Comparison of ENCODE assay signal across 18 cellular contexts in the genomic region with DNA sequence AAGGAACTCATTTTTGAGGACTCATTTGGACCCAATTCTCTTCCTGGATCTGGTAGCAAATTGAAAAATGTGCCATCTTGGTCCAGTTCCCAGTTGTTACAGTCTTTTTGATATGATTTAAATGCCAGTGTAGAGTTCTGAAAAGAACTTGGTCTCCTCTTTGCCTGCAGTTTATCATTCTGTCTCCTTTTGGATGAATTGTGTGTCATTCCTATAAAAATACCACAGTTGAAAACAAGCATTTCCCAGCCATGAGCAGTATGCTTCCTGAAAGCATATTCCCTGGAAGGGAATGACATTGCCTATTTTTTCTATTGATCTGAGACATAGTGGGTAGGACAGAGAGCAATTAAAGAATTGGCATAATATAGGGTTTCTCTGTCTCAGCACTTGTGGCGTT.
DNase-seq lines count a peak whose midpoint lies in the region; ATAC-seq and TF ChIP-seq lines count a peak whose summit lies in the region.
"Had no signal": no experiment of that assay in that cellular context is flagged by ENCODE, and none has a peak within 500 bp of the region (broad histone marks: within the 10 kb centered on the region; RNA-seq: fewer than 3 reads in every experiment).

No MANE protein-coding gene starts in this region.

- H3K9me3 ChIP-seq in tibial nerve: peaks cover 0 to 8% (median 0%) of the 10 kb centered on the region in 4 donors
- H3K9me3 ChIP-seq in right atrium auricular region: peaks cover 0 to 8% of the 10 kb centered on the region in 2 donors

- H3K36me3 ChIP-seq in tibial nerve (no peaks in the 10 kb centered on the region), right atrium auricular region (no peaks in the 10 kb centered on the region)
- H3K36me3 ChIP-seq: BLaER1 had no signal

- no peak overlapping the region for H3K4me3 Mint-ChIP-seq in mesothelial cell of epicardium
- H3K4me3 Mint-ChIP-seq in activated T-helper 1 cell treated with anti-CD3 and anti-CD28 coated beads, Interleukin-12 subunit alpha, Interleukin-12 subunit beta, Interleukin-2, Interleukin-4 antibody, amounts not matched to agents 30 ng/mL and 10 ng/mL and 1 ng/mL, durations not matched to agents 14 hours and 24 hours and 36 hours: no peak overlapping the region
- H3K4me3 Mint-ChIP-seq: CD4-positive, alpha-beta T cell; IgD-negative memory B cell had no signal

- peak overlapping the region; percentile 1 for H3K27ac Mint-ChIP-seq in mesothelial cell of epicardium
- no peak overlapping the region for H3K27ac Mint-ChIP-seq in activated T-helper 1 cell treated with anti-CD3 and anti-CD28 coated beads, Interleukin-12 subunit alpha, Interleukin-12 subunit beta, Interleukin-2, Interleukin-4 antibody, amounts not matched to agents 30 ng/mL and 10 ng/mL and 1 ng/mL, durations not matched to agents 14 hours and 24 hours and 36 hours
- H3K27ac Mint-ChIP-seq: CD4-positive, alpha-beta T cell; IgD-negative memory B cell had no signal

- H3K27me3 ChIP-seq in tibial nerve (no peaks in the 10 kb centered on the region), right atrium auricular region (no peaks in the 10 kb centered on the region)
- H3K27me3 ChIP-seq: BLaER1 had no signal

- peak; percentile 86 for ATAC-seq in SK-N-SH treated with all-trans-retinoic acid at 6 μM for 48 hours

- no peak for TF ChIP-seq EP300 in tibial nerve (IDR thresholded peaks at IDR 0.05)

- no peak for TF ChIP-seq CTCF in mesothelial cell of epicardium (IDR thresholded peaks at IDR 0.05; ENCODE audit: unreplicated experiment)
- no peak for TF ChIP-seq CTCF in tibial nerve (IDR thresholded peaks at IDR 0.05)
- TF ChIP-seq CTCF in right atrium auricular region (IDR thresholded peaks at IDR 0.05): no peak

- no peaks in the 10 kb centered on the region for H3K36me3 Mint-ChIP-seq in mesothelial cell of epicardium
- no peaks in the 10 kb centered on the region for H3K36me3 Mint-ChIP-seq in activated T-helper 1 cell treated with anti-CD3 and anti-CD28 coated beads, Interleukin-12 subunit alpha, Interleukin-12 subunit beta, Interleukin-2, Interleukin-4 antibody, amounts not matched to agents 30 ng/mL and 10 ng/mL and 1 ng/mL, durations not matched to agents 14 hours and 24 hours and 36 hours (ENCODE audit: low read depth)
- H3K36me3 Mint-ChIP-seq: IgD-negative memory B cell had no signal

- H3K4me1 ChIP-seq in tibial nerve: no peaks in the 10 kb centered on the region
- H3K4me1 ChIP-seq in right atrium auricular region: no peaks in the 10 kb centered on the region
- H3K4me1 ChIP-seq: BLaER1 had no signal

- peaks cover 1% of the 10 kb centered on the region for H3K27me3 Mint-ChIP-seq in mesothelial cell of epicardium (ENCODE audit: low read depth)
- peaks cover 2% of the 10 kb centered on the region for H3K27me3 Mint-ChIP-seq in activated T-helper 1 cell treated with anti-CD3 and anti-CD28 coated beads, Interleukin-12 subunit alpha, Interleukin-12 subunit beta, Interleukin-2, Interleukin-4 antibody, amounts not matched to agents 30 ng/mL and 10 ng/mL and 1 ng/mL, durations not matched to agents 14 hours and 24 hours and 36 hours (ENCODE audit: insufficient read depth)

- no peak for TF ChIP-seq POLR2A in tibial nerve (IDR thresholded peaks at IDR 0.05)

- H3K4me3 ChIP-seq in tibial nerve: no peak overlapping the region
- H3K4me3 ChIP-seq in right atrium auricular region: no peak overlapping the region
- H3K4me3 ChIP-seq: BLaER1, SK-N-MC had no signal

- intact Hi-C loops in activated T-helper 1 cell treated with anti-CD3 and anti-CD28 coated beads, Interleukin-12 subunit alpha, Interleukin-12 subunit beta, Interleukin-2, Interleukin-4 antibody, amounts not matched to agents 30 ng/mL and 10 ng/mL and 1 ng/mL, durations not matched to agents 14 hours and 24 hours and 36 hours (cut with micrococcal nuclease): no loop called here

- H3K4me1 Mint-ChIP-seq in mesothelial cell of epicardium: peaks cover 6% of the 10 kb centered on the region
- no peaks in the 10 kb centered on the region for H3K4me1 Mint-ChIP-seq in activated T-helper 1 cell treated with anti-CD3 and anti-CD28 coated beads, Interleukin-12 subunit alpha, Interleukin-12 subunit beta, Interleukin-2, Interleukin-4 antibody, amounts not matched to agents 30 ng/mL and 10 ng/mL and 1 ng/mL, durations not matched to agents 14 hours and 24 hours and 36 hours (ENCODE audit: low read depth)
- H3K4me1 Mint-ChIP-seq: IgD-negative memory B cell had no signal

- WGBS in tibial nerve, 2 donors: 54 to 55% methylated on average over 1 of the region's 1 CpG

- H3K27ac ChIP-seq in tibial nerve (no peak overlapping the region), right atrium auricular region (no peak overlapping the region)
- H3K27ac ChIP-seq: BLaER1, SK-N-MC had no signal

- peak; percentile 22 for DNase-seq in GM04504 (ENCODE audit: low read depth)
- no peak for DNase-seq in mesothelial cell of epicardium (ENCODE audit: low spot score in 2 of 2, unreplicated experiment in 2 of 2)
- DNase-seq in activated T-helper 1 cell treated with anti-CD3 and anti-CD28 coated beads, Interleukin-12 subunit alpha, Interleukin-12 subunit beta, Interleukin-2, Interleukin-4 antibody, amounts not matched to agents 30 ng/mL and 10 ng/mL and 1 ng/mL, durations not matched to agents 14 hours and 24 hours and 36 hours (ENCODE audit: low spot score): no peak
- DNase-seq in stimulated activated naive CD4-positive, alpha-beta T cell (lab: John Stamatoyannopoulos, UW): no peak
- no peak for DNase-seq in tibial nerve (ENCODE audit: low spot score in 2 of 2)
- no peak for DNase-seq in right atrium auricular region (ENCODE audit: low spot score)
- DNase-seq: CD4-positive, alpha-beta T cell; GF-D8; NCI-H1694; NCI-H2081; NCI-H2171; NCI-H524 treated with DMSO at 0.1 percent for 48 hours; OCI-M1; SHP77 had no signal

- peaks cover 7% of the 10 kb centered on the region for H3K9me3 Mint-ChIP-seq in mesothelial cell of epicardium
- no peaks in the 10 kb centered on the region for H3K9me3 Mint-ChIP-seq in activated T-helper 1 cell treated with anti-CD3 and anti-CD28 coated beads, Interleukin-12 subunit alpha, Interleukin-12 subunit beta, Interleukin-2, Interleukin-4 antibody, amounts not matched to agents 30 ng/mL and 10 ng/mL and 1 ng/mL, durations not matched to agents 14 hours and 24 hours and 36 hours
- H3K9me3 Mint-ChIP-seq: CD4-positive, alpha-beta T cell had no signal

TF ChIP-seq in SK-N-SH treated with all-trans-retinoic acid at 6 μM for 48 hours, 23 proteins besides CTCF, POLR2A, EP300 and RAD21:
- TF ChIP-seq RARB (CRISPR knock-in tag; IDR thresholded peaks at IDR 0.05): no peak
- TF ChIP-seq CSDC2 (CRISPR knock-in tag; IDR thresholded peaks at IDR 0.05): no peak
- TF ChIP-seq CREB5 (CRISPR knock-in tag; IDR thresholded peaks at IDR 0.05; ENCODE audit: low read depth): no peak
- TF ChIP-seq TOX (CRISPR knock-in tag; IDR thresholded peaks at IDR 0.05; ENCODE audit: borderline replicate concordance): no peak
- TF ChIP-seq ARNTL (CRISPR knock-in tag; IDR thresholded peaks at IDR 0.05; ENCODE audit: borderline replicate concordance, low read depth): no peak
- peak; percentile 81 for TF ChIP-seq ZC3H10 (CRISPR knock-in tag; IDR thresholded peaks at IDR 0.05)
- TF ChIP-seq CSRNP3 (CRISPR knock-in tag; IDR thresholded peaks at IDR 0.05): no peak
- peak; percentile 41; the same call in 1 of the 2 replicates for TF ChIP-seq ISL1 (CRISPR knock-in tag; IDR thresholded peaks at IDR 0.05)
- no peak for TF ChIP-seq OSR1 (CRISPR knock-in tag; IDR thresholded peaks at IDR 0.05)
- no peak for TF ChIP-seq ZNF8 (CRISPR knock-in tag; IDR thresholded peaks at IDR 0.05)
- TF ChIP-seq ZFP3 (CRISPR knock-in tag; IDR thresholded peaks at IDR 0.05): no peak
- no peak for TF ChIP-seq ESRRG (CRISPR knock-in tag; IDR thresholded peaks at IDR 0.05)
TF ChIP-seq in SK-N-SH treated with all-trans-retinoic acid at 6 μM for 48 hours: peak in this region for 2.
